1 cellular context compared by ENCODE assay signal in genomic region chr3:12931273-12931905, GRCh38.
TF ChIP-seq lines count a peak whose summit lies in the region.

No MANE protein-coding gene starts in this region.

TF ChIP-seq in HEK293, 187 proteins besides CTCF, POLR2A, EP300 and RAD21 (continued from another document):
- no peak for TF ChIP-seq TSHZ1 (tag by site-specific recombination; IDR thresholded peaks at IDR 0.05; ENCODE audit: borderline replicate concordance)
